In genomic region chr3:42198709-42199108, GRCh38 we compare ENCODE assay signal across 15 cellular contexts.
DNase-seq lines count a peak whose midpoint lies in the region; TF ChIP-seq lines count a peak whose summit lies in the region.
"Had no signal": no experiment of that assay in that cellular context is flagged by ENCODE, and none has a peak within 500 bp of the region (broad histone marks: within the 10 kb centered on the region; RNA-seq: fewer than 3 reads in every experiment).

No MANE protein-coding gene starts in this region.

- TF ChIP-seq CTCF in glutamatergic neuron (IDR thresholded peaks at IDR 0.05; ENCODE audit: partially characterized antibody, unreplicated experiment) (no peak), neural crest cell (conservative IDR thresholded peaks at IDR 0.05) (no peak)

- peaks cover 6% of the 10 kb centered on the region for H3K4me1 Mint-ChIP-seq in glutamatergic neuron (ENCODE audit: low read depth, unreplicated experiment)
- peaks cover 20% of the 10 kb centered on the region for H3K4me1 Mint-ChIP-seq in neural crest cell

- H3K27ac Mint-ChIP-seq in glutamatergic neuron (ENCODE audit: unreplicated experiment) (peak overlapping the region; percentile 42), neural crest cell (ENCODE audit: unreplicated experiment) (peak overlapping the region; percentile 35)
- H3K27ac Mint-ChIP-seq: CD8-positive, alpha-beta T cell had no signal

- peaks cover 10% of the 10 kb centered on the region for H3K36me3 Mint-ChIP-seq in glutamatergic neuron (ENCODE audit: unreplicated experiment)
- H3K36me3 Mint-ChIP-seq in neural crest cell (ENCODE audit: low read depth), result peaks cover 25% of the 10 kb centered on the region

- H3K9me3 Mint-ChIP-seq in glutamatergic neuron (ENCODE audit: unreplicated experiment) (peaks cover 31% of the 10 kb centered on the region), neural crest cell (no peaks in the 10 kb centered on the region)
- H3K9me3 Mint-ChIP-seq: CD8-positive, alpha-beta T cell had no signal

- peak; percentile 38 for DNase-seq in activated effector memory CD4-positive, alpha-beta T cell treated with anti-CD3 and anti-CD28 coated beads, Interleukin-2, amount 50 U/mL, for 16 hours
- no peak for DNase-seq in activated effector memory CD4-positive, alpha-beta T cell treated with Interleukin-2 at 50 U/mL for 16 hours
- no peak for DNase-seq in glutamatergic neuron
- no peak for DNase-seq in neural crest cell (ENCODE audit: low read depth, low spot score)
- no peak for DNase-seq in SKM-1 treated with dmso at 0.1 percent for 144 hours (lab: John Stamatoyannopoulos, UW; ENCODE audit: unreplicated experiment)
- no peak for DNase-seq in GM03348 (ENCODE audit: low spot score)
- no peak for DNase-seq in RPMI8226
- DNase-seq: 8988T; Calu3; CD8-positive, alpha-beta T cell; DMS79 treated with DMSO at 0.1 percent for 48 hours; GF-D8; GM23248; HCEC 1CT had no signal

- H3K27me3 Mint-ChIP-seq in glutamatergic neuron (ENCODE audit: unreplicated experiment) (peaks cover 16% of the 10 kb centered on the region), neural crest cell (ENCODE audit: low read depth) (no peaks in the 10 kb centered on the region)
- H3K27me3 Mint-ChIP-seq: B cell had no signal

- H3K4me3 Mint-ChIP-seq in glutamatergic neuron (ENCODE audit: unreplicated experiment) (no peak overlapping the region), neural crest cell (no peak overlapping the region)
- H3K4me3 Mint-ChIP-seq: B cell; CD8-positive, alpha-beta T cell had no signal
